ENCODE assay signal across 1 cellular context in genomic region chr1:117674521-117675400, GRCh38.
TF ChIP-seq lines count a peak whose summit lies in the region.

No MANE protein-coding gene starts in this region.

TF ChIP-seq in K562, 482 proteins besides CTCF, POLR2A, EP300 and RAD21 (continued from another document and continues in another):
- TF ChIP-seq, protein P1, sequence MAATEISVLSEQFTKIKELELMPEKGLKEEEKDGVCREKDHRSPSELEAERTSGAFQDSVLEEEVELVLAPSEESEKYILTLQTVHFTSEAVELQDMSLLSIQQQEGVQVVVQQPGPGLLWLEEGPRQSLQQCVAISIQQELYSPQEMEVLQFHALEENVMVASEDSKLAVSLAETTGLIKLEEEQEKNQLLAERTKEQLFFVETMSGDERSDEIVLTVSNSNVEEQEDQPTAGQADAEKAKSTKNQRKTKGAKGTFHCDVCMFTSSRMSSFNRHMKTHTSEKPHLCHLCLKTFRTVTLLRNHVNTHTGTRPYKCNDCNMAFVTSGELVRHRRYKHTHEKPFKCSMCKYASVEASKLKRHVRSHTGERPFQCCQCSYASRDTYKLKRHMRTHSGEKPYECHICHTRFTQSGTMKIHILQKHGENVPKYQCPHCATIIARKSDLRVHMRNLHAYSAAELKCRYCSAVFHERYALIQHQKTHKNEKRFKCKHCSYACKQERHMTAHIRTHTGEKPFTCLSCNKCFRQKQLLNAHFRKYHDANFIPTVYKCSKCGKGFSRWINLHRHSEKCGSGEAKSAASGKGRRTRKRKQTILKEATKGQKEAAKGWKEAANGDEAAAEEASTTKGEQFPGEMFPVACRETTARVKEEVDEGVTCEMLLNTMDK (IDR thresholded peaks at IDR 0.05; ENCODE audit: borderline replicate concordance, insufficient read depth, low read depth, low read length, poor library complexity, severe bottlenecking), result no peak
- TF ChIP-seq TSHZ1 (CRISPR knock-in tag; IDR thresholded peaks at IDR 0.05), result no peak
- 0 out of 2 replicates have a peak, but pooled peaks have one; percentile 19 for TF ChIP-seq EGR1 (conservative IDR thresholded peaks at IDR 0.05)
- peak; percentile 44 for TF ChIP-seq CTBP1 (IDR thresholded peaks at IDR 0.05; ENCODE audit: borderline replicate concordance)
- no peak for TF ChIP-seq KHSRP (IDR thresholded peaks at IDR 0.05)
- TF ChIP-seq SMAD2 (IDR thresholded peaks at IDR 0.05; ENCODE audit: low read depth, low read length), result no peak
- TF ChIP-seq ZNF143 (CRISPR knock-in tag; IDR thresholded peaks at IDR 0.05), result no peak
- TF ChIP-seq TRIM24 (IDR thresholded peaks at IDR 0.05), result no peak
- no peak for TF ChIP-seq PTTG1 (tag; IDR thresholded peaks at IDR 0.05; ENCODE audit: low read depth)
- TF ChIP-seq ZNF785 (CRISPR knock-in tag; IDR thresholded peaks at IDR 0.05), result no peak
- no peak for TF ChIP-seq RFX5 (IDR thresholded peaks at IDR 0.05; ENCODE audit: low read depth, low read length)
- no peak for TF ChIP-seq GATAD2A (IDR thresholded peaks at IDR 0.05)
- no peak for TF ChIP-seq BDP1 (IDR thresholded peaks at IDR 0.05; ENCODE audit: insufficient read depth, insufficient read length)
- TF ChIP-seq, protein P2, sequence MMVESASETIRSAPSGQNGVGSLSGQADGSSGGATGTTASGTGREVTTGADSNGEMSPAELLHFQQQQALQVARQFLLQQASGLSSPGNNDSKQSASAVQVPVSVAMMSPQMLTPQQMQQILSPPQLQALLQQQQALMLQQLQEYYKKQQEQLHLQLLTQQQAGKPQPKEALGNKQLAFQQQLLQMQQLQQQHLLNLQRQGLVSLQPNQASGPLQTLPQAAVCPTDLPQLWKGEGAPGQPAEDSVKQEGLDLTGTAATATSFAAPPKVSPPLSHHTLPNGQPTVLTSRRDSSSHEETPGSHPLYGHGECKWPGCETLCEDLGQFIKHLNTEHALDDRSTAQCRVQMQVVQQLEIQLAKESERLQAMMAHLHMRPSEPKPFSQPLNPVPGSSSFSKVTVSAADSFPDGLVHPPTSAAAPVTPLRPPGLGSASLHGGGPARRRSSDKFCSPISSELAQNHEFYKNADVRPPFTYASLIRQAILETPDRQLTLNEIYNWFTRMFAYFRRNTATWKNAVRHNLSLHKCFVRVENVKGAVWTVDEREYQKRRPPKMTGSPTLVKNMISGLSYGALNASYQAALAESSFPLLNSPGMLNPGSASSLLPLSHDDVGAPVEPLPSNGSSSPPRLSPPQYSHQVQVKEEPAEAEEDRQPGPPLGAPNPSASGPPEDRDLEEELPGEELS (CRISPR knock-in tag; IDR thresholded peaks at IDR 0.05; ENCODE audit: borderline replicate concordance), result no peak
- TF ChIP-seq PRMT5 (CRISPR knock-in tag; IDR thresholded peaks at IDR 0.05), result no peak
- TF ChIP-seq MAFG (tag; conservative IDR thresholded peaks at IDR 0.05), result no peak
- no peak for TF ChIP-seq ZNF146 (CRISPR knock-in tag; IDR thresholded peaks at IDR 0.05; ENCODE audit: unreplicated experiment)
- TF ChIP-seq E2F3 (CRISPR knock-in tag; IDR thresholded peaks at IDR 0.05), result no peak
- no peak for TF ChIP-seq HCFC1 (IDR thresholded peaks at IDR 0.05; ENCODE audit: low read depth, low read length)
- TF ChIP-seq IRF1 (CRISPR knock-in tag; IDR thresholded peaks at IDR 0.05; ENCODE audit: borderline replicate concordance), result no peak
- TF ChIP-seq KLF16 (IDR thresholded peaks at IDR 0.05), result peak; percentile 26; the same call in 1 of the 2 replicates
- peak in 1 of 2 experiments; percentile 38; a peak in 1 of 4 replicates for TF ChIP-seq RCOR1 (IDR thresholded peaks at IDR 0.05; ENCODE audit: borderline replicate concordance in 1 of 2, low read depth in 2 of 2, low read length in 2 of 2)
- no peak for TF ChIP-seq ZNF583 (CRISPR knock-in tag; IDR thresholded peaks at IDR 0.05)
- no peak for TF ChIP-seq ZNF445 (CRISPR knock-in tag; IDR thresholded peaks at IDR 0.05; ENCODE audit: low read depth)
- no peak for TF ChIP-seq ZZZ3 (IDR thresholded peaks at IDR 0.05)
- no peak for TF ChIP-seq ARNT (IDR thresholded peaks at IDR 0.05)
- no peak for TF ChIP-seq ZBTB5 (IDR thresholded peaks at IDR 0.05)
- TF ChIP-seq ZNF174 (CRISPR knock-in tag; IDR thresholded peaks at IDR 0.05), result no peak
- TF ChIP-seq PHTF2 (CRISPR knock-in tag; IDR thresholded peaks at IDR 0.05), result no peak
- TF ChIP-seq, protein P3, sequence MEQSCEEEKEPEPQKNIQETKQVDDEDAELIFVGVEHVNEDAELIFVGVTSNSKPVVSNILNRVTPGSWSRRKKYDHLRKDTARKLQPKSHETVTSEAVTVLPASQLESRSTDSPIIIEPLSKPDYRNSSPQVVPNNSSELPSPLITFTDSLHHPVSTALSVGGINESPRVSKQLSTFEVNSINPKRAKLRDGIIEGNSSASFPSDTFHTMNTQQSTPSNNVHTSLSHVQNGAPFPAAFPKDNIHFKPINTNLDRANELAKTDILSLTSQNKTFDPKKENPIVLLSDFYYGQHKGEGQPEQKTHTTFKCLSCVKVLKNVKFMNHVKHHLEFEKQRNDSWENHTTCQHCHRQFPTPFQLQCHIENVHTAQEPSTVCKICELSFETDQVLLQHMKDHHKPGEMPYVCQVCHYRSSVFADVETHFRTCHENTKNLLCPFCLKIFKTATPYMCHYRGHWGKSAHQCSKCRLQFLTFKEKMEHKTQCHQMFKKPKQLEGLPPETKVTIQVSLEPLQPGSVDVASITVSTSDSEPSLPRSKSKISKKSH (CRISPR knock-in tag; IDR thresholded peaks at IDR 0.05), result no peak
- no peak for TF ChIP-seq DLX4 (CRISPR knock-in tag; IDR thresholded peaks at IDR 0.05)
- no peak for TF ChIP-seq SMARCA4 (IDR thresholded peaks at IDR 0.05)
- TF ChIP-seq, protein P4, sequence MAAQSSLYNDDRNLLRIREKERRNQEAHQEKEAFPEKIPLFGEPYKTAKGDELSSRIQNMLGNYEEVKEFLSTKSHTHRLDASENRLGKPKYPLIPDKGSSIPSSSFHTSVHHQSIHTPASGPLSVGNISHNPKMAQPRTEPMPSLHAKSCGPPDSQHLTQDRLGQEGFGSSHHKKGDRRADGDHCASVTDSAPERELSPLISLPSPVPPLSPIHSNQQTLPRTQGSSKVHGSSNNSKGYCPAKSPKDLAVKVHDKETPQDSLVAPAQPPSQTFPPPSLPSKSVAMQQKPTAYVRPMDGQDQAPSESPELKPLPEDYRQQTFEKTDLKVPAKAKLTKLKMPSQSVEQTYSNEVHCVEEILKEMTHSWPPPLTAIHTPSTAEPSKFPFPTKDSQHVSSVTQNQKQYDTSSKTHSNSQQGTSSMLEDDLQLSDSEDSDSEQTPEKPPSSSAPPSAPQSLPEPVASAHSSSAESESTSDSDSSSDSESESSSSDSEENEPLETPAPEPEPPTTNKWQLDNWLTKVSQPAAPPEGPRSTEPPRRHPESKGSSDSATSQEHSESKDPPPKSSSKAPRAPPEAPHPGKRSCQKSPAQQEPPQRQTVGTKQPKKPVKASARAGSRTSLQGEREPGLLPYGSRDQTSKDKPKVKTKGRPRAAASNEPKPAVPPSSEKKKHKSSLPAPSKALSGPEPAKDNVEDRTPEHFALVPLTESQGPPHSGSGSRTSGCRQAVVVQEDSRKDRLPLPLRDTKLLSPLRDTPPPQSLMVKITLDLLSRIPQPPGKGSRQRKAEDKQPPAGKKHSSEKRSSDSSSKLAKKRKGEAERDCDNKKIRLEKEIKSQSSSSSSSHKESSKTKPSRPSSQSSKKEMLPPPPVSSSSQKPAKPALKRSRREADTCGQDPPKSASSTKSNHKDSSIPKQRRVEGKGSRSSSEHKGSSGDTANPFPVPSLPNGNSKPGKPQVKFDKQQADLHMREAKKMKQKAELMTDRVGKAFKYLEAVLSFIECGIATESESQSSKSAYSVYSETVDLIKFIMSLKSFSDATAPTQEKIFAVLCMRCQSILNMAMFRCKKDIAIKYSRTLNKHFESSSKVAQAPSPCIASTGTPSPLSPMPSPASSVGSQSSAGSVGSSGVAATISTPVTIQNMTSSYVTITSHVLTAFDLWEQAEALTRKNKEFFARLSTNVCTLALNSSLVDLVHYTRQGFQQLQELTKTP (IDR thresholded peaks at IDR 0.05; ENCODE audit: low read depth in 1 of 2, partially characterized antibody in 2 of 2), result no peak
- no peak for TF ChIP-seq ZNF232 (CRISPR knock-in tag; IDR thresholded peaks at IDR 0.05)
- TF ChIP-seq ZNF274 (IDR thresholded peaks at IDR 0.05; ENCODE audit: borderline replicate concordance, low read depth, low read length), result no peak
- TF ChIP-seq ATF1 (CRISPR knock-in tag; IDR thresholded peaks at IDR 0.05), result no peak
- TF ChIP-seq ATF1 (tag; IDR thresholded peaks at IDR 0.05), result 0 out of 2 replicates have a peak, but pooled peaks have one; percentile 15
- no peak for TF ChIP-seq PHB (CRISPR knock-in tag; IDR thresholded peaks at IDR 0.05)
- TF ChIP-seq SIX5 (IDR thresholded peaks at IDR 0.05; ENCODE audit: borderline replicate concordance in 1 of 2, insufficient read depth in 1 of 2, low read depth in 1 of 2, low read length in 2 of 2), result no peak
- TF ChIP-seq, protein P5, sequence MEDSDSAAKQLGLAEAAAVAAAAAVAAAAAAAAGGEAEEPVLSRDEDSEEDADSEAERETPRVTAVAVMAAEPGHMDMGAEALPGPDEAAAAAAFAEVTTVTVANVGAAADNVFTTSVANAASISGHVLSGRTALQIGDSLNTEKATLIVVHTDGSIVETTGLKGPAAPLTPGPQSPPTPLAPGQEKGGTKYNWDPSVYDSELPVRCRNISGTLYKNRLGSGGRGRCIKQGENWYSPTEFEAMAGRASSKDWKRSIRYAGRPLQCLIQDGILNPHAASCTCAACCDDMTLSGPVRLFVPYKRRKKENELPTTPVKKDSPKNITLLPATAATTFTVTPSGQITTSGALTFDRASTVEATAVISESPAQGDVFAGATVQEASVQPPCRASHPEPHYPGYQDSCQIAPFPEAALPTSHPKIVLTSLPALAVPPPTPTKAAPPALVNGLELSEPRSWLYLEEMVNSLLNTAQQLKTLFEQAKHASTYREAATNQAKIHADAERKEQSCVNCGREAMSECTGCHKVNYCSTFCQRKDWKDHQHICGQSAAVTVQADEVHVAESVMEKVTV (CRISPR knock-in tag; IDR thresholded peaks at IDR 0.05), result peak; percentile 68
- no peak for TF ChIP-seq MTA2 (IDR thresholded peaks at IDR 0.05; ENCODE audit: low read depth)
- no peak for TF ChIP-seq ETS1 (conservative IDR thresholded peaks at IDR 0.05; ENCODE audit: control insufficient read depth, low read depth, low read length)
- TF ChIP-seq, protein P6, sequence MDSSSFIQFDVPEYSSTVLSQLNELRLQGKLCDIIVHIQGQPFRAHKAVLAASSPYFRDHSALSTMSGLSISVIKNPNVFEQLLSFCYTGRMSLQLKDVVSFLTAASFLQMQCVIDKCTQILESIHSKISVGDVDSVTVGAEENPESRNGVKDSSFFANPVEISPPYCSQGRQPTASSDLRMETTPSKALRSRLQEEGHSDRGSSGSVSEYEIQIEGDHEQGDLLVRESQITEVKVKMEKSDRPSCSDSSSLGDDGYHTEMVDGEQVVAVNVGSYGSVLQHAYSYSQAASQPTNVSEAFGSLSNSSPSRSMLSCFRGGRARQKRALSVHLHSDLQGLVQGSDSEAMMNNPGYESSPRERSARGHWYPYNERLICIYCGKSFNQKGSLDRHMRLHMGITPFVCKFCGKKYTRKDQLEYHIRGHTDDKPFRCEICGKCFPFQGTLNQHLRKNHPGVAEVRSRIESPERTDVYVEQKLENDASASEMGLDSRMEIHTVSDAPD (CRISPR knock-in tag; IDR thresholded peaks at IDR 0.05), result no peak
